Comparison of ENCODE assay signal across 8 cellular contexts in genomic region chr3:184561329-184562145, GRCh38. TPM values are rescaled to one million over a fixed set of nuclear protein-coding genes. Genes with fewer than 3 reads are reported as not detected.
DNase-seq lines count a peak whose midpoint lies in the region; ATAC-seq and TF ChIP-seq lines count a peak whose summit lies in the region.

TSS of gene EPHB3 (plus strand) at chr3:184561785. CDS start at chr3:184562236, 451 bp downstream.

- intact Hi-C loops in CD4-positive, alpha-beta T cell (cut with DNase I, micrococcal nuclease) = loop anchor here (1.0 kb wide), 2 partner anchors 166 to 216 kb away; no protein-coding TSS in a partner anchor
- intact Hi-C loops in dorsolateral prefrontal cortex (cut with DNase I) = loop anchor here in 1 of 2 donors (1.0 kb wide), 1 partner anchor 216 kb away; no protein-coding TSS in a partner anchor

- WGBS in liver = 1% methylated on average over 74 of the region's 74 CpGs

- H3K27ac ChIP-seq in CD4-positive, alpha-beta T cell (ENCODE audit: low read depth, low read length) = no peak within 1 kb of the TSS
- H3K27ac ChIP-seq in HL-60 (replicated peaks) (no peak within 1 kb of the TSS), dorsolateral prefrontal cortex (peak within 1 kb of the TSS in 52 of 59 donors; percentile 7 to 90 (median 64)), liver (ENCODE audit: low read depth in 1 of 2, low read length in 2 of 2) (no peak within 1 kb of the TSS)

- DNase-seq in CD4-positive, alpha-beta T cell = peak; percentile 84 to 88 (median 86)
- DNase-seq in HL-60 (ENCODE audit: low read depth in 1 of 2, low spot score in 1 of 2) = peak; percentile 88 to 89
- peak; percentile 99 for DNase-seq in NCI-H82 treated with DMSO at 0.1 percent for 48 hours (lab: John Stamatoyannopoulos, UW; ENCODE audit: unreplicated experiment)
- peak; percentile 91 for DNase-seq in activated CD4-positive, alpha-beta memory T cell treated with anti-CD3 and anti-CD28 coated beads, Interleukin-2, amount 10 ng/mL, durations not matched to agents 7 days and 5 days
- peak; percentile 99 to 100 (median 99) for DNase-seq in dorsolateral prefrontal cortex
- DNase-seq in stimulated activated CD4-positive, alpha-beta T cell treated with anti-CD3 and anti-CD28 coated beads, Interleukin-2, amount 100 ng/mL, for 48 hours = peak; percentile 89 to 92

- peak; percentile 98 to 99 for TF ChIP-seq RAD21 in liver (IDR thresholded peaks at IDR 0.05)

- peak within 1 kb of the TSS; percentile 50 for H3K27ac Mint-ChIP-seq in CD4-positive, alpha-beta T cell
- H3K27ac Mint-ChIP-seq in activated CD4-positive, alpha-beta memory T cell treated with anti-CD3 and anti-CD28 coated beads, Interleukin-2, amount 10 ng/mL, durations not matched to agents 7 days and 5 days = no peak within 1 kb of the TSS

- no peaks in the 10 kb centered on the region for H3K9me3 ChIP-seq in CD4-positive, alpha-beta T cell (ENCODE audit: control insufficient read depth, low read length)
- H3K9me3 ChIP-seq in liver (ENCODE audit: control insufficient read depth in 4 of 4, low read length in 3 of 4) = no peaks in the 10 kb centered on the region

- H3K9ac ChIP-seq in liver (ENCODE audit: low read depth in 1 of 2, low read length in 2 of 2) = peak within 1 kb of the TSS in 1 of 2 donors; percentile 33

- H3K4me1 Mint-ChIP-seq in CD4-positive, alpha-beta T cell (ENCODE audit: low read depth) = peaks cover 46% of the 10 kb centered on the region
- peaks cover 27% of the 10 kb centered on the region for H3K4me1 Mint-ChIP-seq in activated CD4-positive, alpha-beta memory T cell treated with anti-CD3 and anti-CD28 coated beads, Interleukin-2, amount 10 ng/mL, durations not matched to agents 7 days and 5 days

- peaks cover 43% of the 10 kb centered on the region for H3K27me3 Mint-ChIP-seq in CD4-positive, alpha-beta T cell
- peaks cover 56% of the 10 kb centered on the region for H3K27me3 Mint-ChIP-seq in activated CD4-positive, alpha-beta memory T cell treated with anti-CD3 and anti-CD28 coated beads, Interleukin-2, amount 10 ng/mL, durations not matched to agents 7 days and 5 days

- H3K9me3 Mint-ChIP-seq in CD4-positive, alpha-beta T cell = no peaks in the 10 kb centered on the region
- H3K9me3 Mint-ChIP-seq in activated CD4-positive, alpha-beta memory T cell treated with anti-CD3 and anti-CD28 coated beads, Interleukin-2, amount 10 ng/mL, durations not matched to agents 7 days and 5 days = no peaks in the 10 kb centered on the region

- peak within 1 kb of the TSS; percentile 72 for H3K4me3 Mint-ChIP-seq in CD4-positive, alpha-beta T cell
- H3K4me3 Mint-ChIP-seq in activated CD4-positive, alpha-beta memory T cell treated with anti-CD3 and anti-CD28 coated beads, Interleukin-2, amount 10 ng/mL, durations not matched to agents 7 days and 5 days = peak within 1 kb of the TSS; percentile 8

- TF ChIP-seq CTCF in CD4-positive, alpha-beta T cell (IDR thresholded peaks at IDR 0.05) = peak; percentile 99
- TF ChIP-seq CTCF in HL-60 (IDR thresholded peaks at IDR 0.05; ENCODE audit: insufficient read depth, low read length) (peak; percentile 86), dorsolateral prefrontal cortex (IDR thresholded peaks at IDR 0.05 in 54 of 56, conservative IDR thresholded peaks at IDR 0.05 in 2 of 56; ENCODE audit: low read depth in 1 of 56, partially characterized antibody in 56 of 56) (peak; percentile 83 to 100 (median 100)), liver (IDR thresholded peaks at IDR 0.05; ENCODE audit: low read depth, low read length, missing input control) (peak; percentile 94)

- peak; percentile 81 for ATAC-seq in CD4-positive, alpha-beta T cell (ENCODE audit: poor library complexity)
- ATAC-seq in GM19467 (IDR thresholded peaks at IDR 0.05; ENCODE audit: unreplicated experiment) = peak; percentile 94

- peaks cover 2 to 15% (median 9%) of the 10 kb centered on the region in 4 donors for H3K4me1 ChIP-seq in liver (ENCODE audit: control insufficient read depth in 4 of 4, insufficient read depth in 4 of 4, low read length in 3 of 4)

- H3K36me3 Mint-ChIP-seq in CD4-positive, alpha-beta T cell (ENCODE audit: low read depth) = no peaks in the 10 kb centered on the region
- H3K36me3 Mint-ChIP-seq in activated CD4-positive, alpha-beta memory T cell treated with anti-CD3 and anti-CD28 coated beads, Interleukin-2, amount 10 ng/mL, durations not matched to agents 7 days and 5 days (ENCODE audit: low read depth) = no peaks in the 10 kb centered on the region

- CTCF ChIA-PET in CD4-positive, alpha-beta T cell (lab: Charles Lee) = interaction anchor here (0.7 to 2.4 kb wide), 20 partner anchors 12 to 254 kb away, joined by 3 to 16 read pairs (median 4); no protein-coding TSS in a partner anchor
- CTCF ChIA-PET in activated CD4-positive, alpha-beta memory T cell treated with anti-CD3 and anti-CD28 coated beads, Interleukin-2, amount 10 ng/mL, durations not matched to agents 7 days and 5 days (lab: Charles Lee) = interaction anchor here (0.6 to 2.9 kb wide), 51 partner anchors 9 to 1413 kb away, joined by 3 to 18 read pairs (median 4); no protein-coding TSS in a partner anchor

- H3K27me3 ChIP-seq in CD4-positive, alpha-beta T cell (ENCODE audit: control insufficient read depth, insufficient read depth, low read length) = peaks cover 18% of the 10 kb centered on the region
- peaks cover 21% of the 10 kb centered on the region for H3K27me3 ChIP-seq in HL-60 (ENCODE audit: insufficient read depth, poor library complexity, severe bottlenecking)
- no peaks in the 10 kb centered on the region for H3K27me3 ChIP-seq in dorsolateral prefrontal cortex
- peaks cover 0 to 12% (median 2%) of the 10 kb centered on the region in 4 donors for H3K27me3 ChIP-seq in liver (ENCODE audit: control insufficient read depth in 4 of 4, insufficient read depth in 4 of 4, low read length in 3 of 4)

- POLR2A ChIA-PET in CD4-positive, alpha-beta T cell (lab: Charles Lee) = interaction anchor here (0.6 to 1.6 kb wide), 19 partner anchors 11 to 1156 kb away, joined by 3 to 19 read pairs (median 3); partner anchors contain the start of genes CLCN2, MAGEF1 and POLR2H
- POLR2A ChIA-PET in activated CD4-positive, alpha-beta memory T cell treated with anti-CD3 and anti-CD28 coated beads, Interleukin-2, amount 10 ng/mL, durations not matched to agents 7 days and 5 days (lab: Charles Lee) = interaction anchor here (0.5 to 1.9 kb wide), 6 partner anchors 9 to 217 kb away, joined by 3 to 6 read pairs (median 3); no protein-coding TSS in a partner anchor

- peak within 1 kb of the TSS; percentile 47 for H3K4me3 ChIP-seq in HL-60 (replicated peaks; ENCODE audit: insufficient read depth, low read length)
- H3K4me3 ChIP-seq in dorsolateral prefrontal cortex = peak within 1 kb of the TSS; percentile 48 to 81 (median 70)
- H3K4me3 ChIP-seq in liver (ENCODE audit: low read depth in 1 of 3, low read length in 3 of 3) = peak within 1 kb of the TSS in 2 of 3 donors; percentile 4 to 49

- no peaks in the 10 kb centered on the region for H3K36me3 ChIP-seq in liver (ENCODE audit: control insufficient read depth in 4 of 4, insufficient read depth in 3 of 4, low read depth in 1 of 4, low read length in 3 of 4)

TF ChIP-seq in liver, 16 proteins besides CTCF, POLR2A, EP300 and RAD21 (continues in another document):
- TF ChIP-seq HNF4A (conservative IDR thresholded peaks at IDR 0.05) (peak in 1 of 2 donors; percentile 32), NR2F2 (IDR thresholded peaks at IDR 0.05) (peak; percentile 62), HNF4G (IDR thresholded peaks at IDR 0.05) (no peak), FOXA2 (IDR thresholded peaks at IDR 0.05) (no peak), FOXA1 (IDR thresholded peaks at IDR 0.05) (no peak), SP1 (IDR thresholded peaks at IDR 0.05) (peak; percentile 72), REST (IDR thresholded peaks at IDR 0.05) (peak; percentile 74), TAF1 (conservative IDR thresholded peaks at IDR 0.05) (no peak), EGR1 (IDR thresholded peaks at IDR 0.05; ENCODE audit: low read depth in 2 of 2) (peak; percentile 9 to 38), GABPA (IDR thresholded peaks at IDR 0.05 in 1 of 2, conservative IDR thresholded peaks at IDR 0.05 in 1 of 2) (no peak), MAX (IDR thresholded peaks at IDR 0.05) (no peak), YY1 (IDR thresholded peaks at IDR 0.05) (peak; percentile 62)

RNA-seq across cellular contexts. Expression of gene EPHB3, which starts in this region (rescaled TPM):
- under 1 TPM; 0.19 to 0.22 TPM for total RNA-seq in CD4-positive, alpha-beta T cell
- under 1 TPM; 0.20 to 0.71 TPM for total RNA-seq in activated CD4-positive, alpha-beta memory T cell treated with anti-CD3 and anti-CD28 coated beads, Interleukin-2, amount 10 ng/mL, durations not matched to agents 7 days and 5 days
- 10 to 100 TPM in 9 of 120 experiments, 1 to 10 TPM in 111; 3.4 to 13.0 (median 7.1) TPM for total RNA-seq in dorsolateral prefrontal cortex
- total RNA-seq in liver = 1 to 10 TPM in 1 of 2 donors, under 1 TPM in 1; 0.84 to 1.8 TPM
- polyA plus RNA-seq in liver = under 1 TPM; 0.14 to 0.51 TPM

Comparison
In these comparisons a context has a peak if more than half of its experiments do, and no peak if none do; other contexts are left out.
1. Peak in DNase-seq and ATAC-seq in CD4-positive, alpha-beta T cell; RNA of the gene not detected or under 1 TPM.
2. Peak in DNase-seq in activated CD4-positive, alpha-beta memory T cell treated with anti-CD3 and anti-CD28 coated beads, Interleukin-2, amount 10 ng/mL, durations not matched to agents 7 days and 5 days; RNA of the gene not detected or under 1 TPM.
3. H3K27ac ChIP-seq: peak in dorsolateral prefrontal cortex (52 of 59); none in CD4-positive, alpha-beta T cell (single experiment), HL-60 (single experiment) and liver (0 of 2).
4. Peak in every context shown above with its lines, with median percentiles within 50 percentile points of each other: DNase-seq, CTCF ChIP-seq and H3K4me3 ChIP-seq.